Comparison of ENCODE assay signal across 8 cellular contexts in genomic region chr9:93575706-93576295, GRCh38. TPM values are rescaled to one million over a fixed set of nuclear protein-coding genes. Genes with fewer than 3 reads are reported as not detected.
DNase-seq lines count a peak whose midpoint lies in the region; ATAC-seq and TF ChIP-seq lines count a peak whose summit lies in the region.

No MANE protein-coding gene starts in this region.

- H2AFZ ChIP-seq in osteoblast (ENCODE audit: low read length): peak overlapping the region; percentile 75

- H3K27ac ChIP-seq in osteoblast (ENCODE audit: low read depth, low read length) (peak overlapping the region; percentile 66), urinary bladder (ENCODE audit: low read depth) (peak overlapping the region; percentile 88)

- H3K4me2 ChIP-seq in osteoblast (ENCODE audit: insufficient read depth, low read length): peak overlapping the region; percentile 90

- no peak for TF ChIP-seq CTCF in osteoblast (IDR thresholded peaks at IDR 0.05; ENCODE audit: extremely low read depth, low read depth, low read length)

- H3K27me3 ChIP-seq in osteoblast (ENCODE audit: insufficient read depth, low read length): no peaks in the 10 kb centered on the region

- DNase-seq in GF-D8 (lab: John Stamatoyannopoulos, UW): peak; percentile 62
- DNase-seq in RPMI8226: peak; percentile 18
- DNase-seq in activated gamma-delta T cell treated with Interleukin-2 at 50 U/mL for 16 hours: peak; percentile 56
- DNase-seq in glomerular visceral epithelial cell (ENCODE audit: extremely low spot score): peak; percentile 54
- peak; percentile 96 for DNase-seq in osteoblast (ENCODE audit: insufficient read length, low spot score, missing footprints)

- peak overlapping the region; percentile 79 for H3K4me3 ChIP-seq in osteoblast (ENCODE audit: insufficient read depth, low read length)
- peak overlapping the region; percentile 93 for H3K4me3 ChIP-seq in urinary bladder (ENCODE audit: low read depth, low read length)

- peaks cover 49% of the 10 kb centered on the region for H3K79me2 ChIP-seq in osteoblast (ENCODE audit: insufficient read depth, low read length)

- WGBS in urinary bladder: under 1% methylated on average over 35 of the region's 35 CpGs

- H3K4me1 ChIP-seq in osteoblast (ENCODE audit: insufficient read depth, low read length): peaks cover 16% of the 10 kb centered on the region
- peaks cover 4% of the 10 kb centered on the region for H3K4me1 ChIP-seq in urinary bladder (ENCODE audit: insufficient read depth)

- H4K20me1 ChIP-seq in osteoblast (ENCODE audit: insufficient read depth, low read length): peaks cover 23% of the 10 kb centered on the region

- ATAC-seq in HG02759 (IDR thresholded peaks at IDR 0.05; ENCODE audit: unreplicated experiment) (peak; percentile 39), HG03571 (IDR thresholded peaks at IDR 0.05; ENCODE audit: unreplicated experiment) (no peak)

- H3K36me3 ChIP-seq in osteoblast (ENCODE audit: insufficient read depth, low read length) (no peaks in the 10 kb centered on the region), urinary bladder (ENCODE audit: insufficient read depth) (no peaks in the 10 kb centered on the region)

- H3K9me3 ChIP-seq in osteoblast (ENCODE audit: low read depth, low read length): no peaks in the 10 kb centered on the region

RNA-seq across cellular contexts. Expression of gene PHF2, which starts 0.6 kb away (rescaled TPM):
- total RNA-seq in osteoblast (14.8 and 15.0 TPM in 2 replicates), urinary bladder (20.0 TPM)
- 33.1 TPM for polyA plus RNA-seq in urinary bladder

Comparison
In these comparisons a context has a peak if more than half of its experiments do, and no peak if none do; other contexts are left out.
1. DNase-seq: peak in every context shown above with its lines; median percentile 96 in osteoblast; 62 in GF-D8; 56 in activated gamma-delta T cell treated with Interleukin-2 at 50 U/mL for 16 hours; 54 in glomerular visceral epithelial cell; 18 in RPMI8226.